ENCODE assay signal across 8 cellular contexts in genomic region chr2:231709636-231709980, GRCh38. TPM values are rescaled to one million over a fixed set of nuclear protein-coding genes. Genes with fewer than 3 reads are reported as not detected.
DNase-seq lines count a peak whose midpoint lies in the region; TF ChIP-seq lines count a peak whose summit lies in the region.

No MANE protein-coding gene starts in this region.

- H3K36me3 ChIP-seq in parathyroid adenoma (ENCODE audit: control insufficient read depth, insufficient read depth, low read length), result no peaks in the 10 kb centered on the region

- H3K27me3 ChIP-seq in parathyroid adenoma (ENCODE audit: control insufficient read depth, insufficient read depth, low read length), result no peaks in the 10 kb centered on the region

- H3K4me2 ChIP-seq in parathyroid adenoma (ENCODE audit: low read length), result peak overlapping the region; percentile 96

- peak overlapping the region; percentile 100 for H3K9ac ChIP-seq in parathyroid adenoma

- peak overlapping the region; percentile 70 for H2AFZ ChIP-seq in parathyroid adenoma

- H3K4me1 ChIP-seq in parathyroid adenoma, result peaks cover 14% of the 10 kb centered on the region

- H3K79me2 ChIP-seq in parathyroid adenoma, result peaks cover 17% of the 10 kb centered on the region

- no peaks in the 10 kb centered on the region for H3K9me3 ChIP-seq in parathyroid adenoma (ENCODE audit: control insufficient read depth, low read length)

- H3K27ac ChIP-seq in 22Rv1 (peak overlapping the region; percentile 99), parathyroid adenoma (peak overlapping the region; percentile 100)

- DNase-seq in HCEC 1CT, result peak; percentile 27
- DNase-seq in activated T-cell treated with anti-CD3 and anti-CD28 coated beads, Interleukin-2, amount 50 U/mL, for 1 hour, result peak; percentile 65
- no peak for DNase-seq in fibroblast of the aortic adventitia (ENCODE audit: low read depth)
- DNase-seq in epidermal melanocyte (ENCODE audit: insufficient read length, low spot score), result no peak
- DNase-seq in SW 1271 (lab: John Stamatoyannopoulos, UW), result no peak
- no peak for DNase-seq in 8988T

- H3K4me3 ChIP-seq in fibroblast of the aortic adventitia (ENCODE audit: low read depth, low read length) (peak overlapping the region; percentile 84), parathyroid adenoma (ENCODE audit: low read depth, low read length) (peak overlapping the region; percentile 97)

- TF ChIP-seq CTCF in 22Rv1 (IDR thresholded peaks at IDR 0.05) (no peak), fibroblast of the aortic adventitia (IDR thresholded peaks at IDR 0.05; ENCODE audit: insufficient read depth, low read length) (no peak), parathyroid adenoma (IDR thresholded peaks at IDR 0.05) (no peak)

RNA-seq across cellular contexts. Expression of gene PTMA, which starts 1.3 kb away (rescaled TPM):
- 893 and 2,614 TPM in 2 replicates for total RNA-seq in fibroblast of the aortic adventitia (ENCODE audit: low replicate concordance)

Comparison
In these comparisons a context has a peak if more than half of its experiments do, and no peak if none do; other contexts are left out.
1. DNase-seq: peak in HCEC 1CT (single experiment) and activated T-cell treated with anti-CD3 and anti-CD28 coated beads, Interleukin-2, amount 50 U/mL, for 1 hour (single experiment); none in fibroblast of the aortic adventitia (single experiment), epidermal melanocyte (single experiment), SW 1271 (0 of 2) and 8988T (single experiment).